Comparison of ENCODE assay signal across 8 cellular contexts in genomic region chr14:61322799-61323290, GRCh38. TPM values are rescaled to one million over a fixed set of nuclear protein-coding genes. Genes with fewer than 3 reads are reported as not detected.
DNase-seq lines count a peak whose midpoint lies in the region; ATAC-seq and TF ChIP-seq lines count a peak whose summit lies in the region.

No MANE protein-coding gene starts in this region.

- no peak overlapping the region for H3K4me3 ChIP-seq in GM23248
- peak overlapping the region; percentile 43 to 48 for H3K4me3 ChIP-seq in Panc1 (ENCODE audit: low read depth in 2 of 2, low read length in 2 of 2)

- intact Hi-C loops in Panc1 (cut with micrococcal nuclease; ENCODE audit: unreplicated experiment): no loop called here

- peaks cover 58% of the 10 kb centered on the region for H3K27me3 ChIP-seq in GM23248 (replicated peaks; ENCODE audit: insufficient read depth)
- peaks cover 6% of the 10 kb centered on the region; the same call in 1 of the 2 replicates for H3K27me3 ChIP-seq in Panc1 (ENCODE audit: control insufficient read depth, insufficient read depth, low read length)

- DNase-seq in GM23248 (peak; percentile 24), Panc1 (ENCODE audit: low read depth, low spot score) (no peak), naive B cell (no peak), ecto neural progenitor cell (ENCODE audit: low spot score) (no peak), NCI-H345 treated with DMSO at 0.1 percent for 48 hours (lab: John Stamatoyannopoulos, UW; ENCODE audit: unreplicated experiment) (no peak), AG08395 (ENCODE audit: low spot score) (no peak), NAMALWA (ENCODE audit: low spot score) (no peak)
- DNase-seq in central memory CD8-positive, alpha-beta T cell (ENCODE audit: low spot score in 2 of 2): peak in 1 of 2 donors; percentile 28

- no peaks in the 10 kb centered on the region for H3K9me3 Mint-ChIP-seq in central memory CD8-positive, alpha-beta T cell
- H3K9me3 Mint-ChIP-seq in naive B cell: peaks cover 0 to 13% (median 0%) of the 10 kb centered on the region in 7 donors

- in situ Hi-C loops in GM23248 (cut with MboI) (no loop called here), Panc1 (cut with HindIII; ENCODE audit: low pct_unique_long_range_greater_than_20kb, low sequenced_read_pairs) (no loop called here)

- peaks cover 42% of the 10 kb centered on the region for H3K36me3 Mint-ChIP-seq in central memory CD8-positive, alpha-beta T cell (ENCODE audit: insufficient read depth)
- H3K36me3 Mint-ChIP-seq in naive B cell: no peaks in the 10 kb centered on the region

- TF ChIP-seq CTCF in Panc1 (IDR thresholded peaks at IDR 0.05): no peak

- no peaks in the 10 kb centered on the region for H3K27me3 Mint-ChIP-seq in central memory CD8-positive, alpha-beta T cell
- H3K27me3 Mint-ChIP-seq in naive B cell: peaks cover 8 to 23% (median 11%) of the 10 kb centered on the region in 3 donors

- no peaks in the 10 kb centered on the region for H3K9me2 ChIP-seq in GM23248 (ENCODE audit: insufficient read depth)

- H3K36me3 ChIP-seq in GM23248 (ENCODE audit: low read depth) (no peaks in the 10 kb centered on the region), Panc1 (ENCODE audit: control insufficient read depth, insufficient read depth, low read length) (no peaks in the 10 kb centered on the region; the same call in 1 of the 2 replicates)

- H3K27ac ChIP-seq in GM23248 (no peak overlapping the region), Panc1 (ENCODE audit: low read length) (no peak overlapping the region)

- no peak overlapping the region for H3K4me2 ChIP-seq in GM23248 (ENCODE audit: unreplicated experiment)

- H3K4me1 ChIP-seq in GM23248 (ENCODE audit: insufficient read depth) (no peaks in the 10 kb centered on the region), Panc1 (ENCODE audit: control insufficient read depth, insufficient read depth, low read length) (no peaks in the 10 kb centered on the region)

- POLR2A ChIA-PET in Panc1 (lab: Charles Lee): no interaction called here

- H3K4me1 Mint-ChIP-seq in central memory CD8-positive, alpha-beta T cell: peaks cover 41% of the 10 kb centered on the region
- peaks cover 12 to 13% (median 13%) of the 10 kb centered on the region in 3 donors for H3K4me1 Mint-ChIP-seq in naive B cell

- H4K20me1 ChIP-seq in GM23248 (ENCODE audit: insufficient read depth): no peaks in the 10 kb centered on the region

- no peak overlapping the region for H3K4me3 Mint-ChIP-seq in central memory CD8-positive, alpha-beta T cell
- peak overlapping the region; percentile 79 to 92 (median 88) for H3K4me3 Mint-ChIP-seq in naive B cell

- WGBS in GM23248 (ENCODE audit: low coverage in 1 of 2, low lambda C conversion rate in 2 of 2, missing lambda C conversion rate in 2 of 2), 2 experiments: 26 to 29% methylated on average over 13 of the region's 13 CpGs

- no peak overlapping the region for H3K9ac ChIP-seq in GM23248

- CTCF ChIA-PET in Panc1 (lab: Charles Lee): no interaction called here

- no peak overlapping the region for H2AFZ ChIP-seq in GM23248

- BruUV-seq in Panc1 (replicated peaks; lab: Mats Ljungman, UMichigan): no TSS peak

- ATAC-seq in Panc1: peak; percentile 54; the same call in 1 of the 2 replicates
- peak; percentile 34 for ATAC-seq in central memory CD8-positive, alpha-beta T cell (replicated peaks; ENCODE audit: extremely low read depth, poor library complexity, severe bottlenecking)
- ATAC-seq in naive B cell (ENCODE audit: low read depth in 2 of 2): no peak

- H3F3A ChIP-seq in GM23248 (ENCODE audit: insufficient read depth): no peaks in the 10 kb centered on the region

- peak overlapping the region; percentile 90 for H3K27ac Mint-ChIP-seq in central memory CD8-positive, alpha-beta T cell (ENCODE audit: low read depth)
- H3K27ac Mint-ChIP-seq in naive B cell: peak overlapping the region in 1 of 6 donors; percentile 11

- H3K79me2 ChIP-seq in GM23248 (ENCODE audit: insufficient read depth): no peaks in the 10 kb centered on the region

- H3K9me3 ChIP-seq in GM23248 (ENCODE audit: low read depth): no peaks in the 10 kb centered on the region
- H3K9me3 ChIP-seq in Panc1 (ENCODE audit: control insufficient read depth, insufficient read depth, low read depth, low read length): no peaks in the 10 kb centered on the region

RNA-seq across cellular contexts. Expression of gene PRKCH, which starts 1.5 kb away (rescaled TPM):
- total RNA-seq in GM23248 (2014; rRNA removed; shearing (Covaris generic)): 2.7 and 3.5 TPM in 2 replicates
- 2.4 and 2.9 TPM in 2 replicates for polyA plus RNA-seq in GM23248 (2016; fragmentation: Nextera tagmentation; extraction: Ambion mirVana)
- total RNA-seq in Panc1 (2021; ENCODE audit: unreplicated experiment): 2.7 TPM
- polyA plus RNA-seq in Panc1 (2012; ENCODE audit: insufficient read length): 1.7 TPM
- 1 to 10 TPM in 5 of 6 donors, under 1 TPM in 1; 0.59 to 2.8 (median 2.1) TPM for polyA plus RNA-seq in naive B cell (ENCODE audit: low read depth in 6 of 6)

RNA-seq across cellular contexts. Expression of gene TMEM30B, which starts 41.7 kb away (rescaled TPM):
- total RNA-seq in GM23248 (2014; rRNA removed; shearing (Covaris generic)): 1.3 and 1.7 TPM in 2 replicates
- polyA plus RNA-seq in GM23248 (2016; fragmentation: Nextera tagmentation; extraction: Ambion mirVana) (0.29 and 0.35 TPM in 2 replicates), naive B cell (ENCODE audit: low read depth in 6 of 6) (under 1 TPM in 1 of 6 donors, not detected in 5; 0.07 TPM)
- total RNA-seq in Panc1 (2021; ENCODE audit: unreplicated experiment): 0.10 TPM
- polyA plus RNA-seq in Panc1 (2012; ENCODE audit: insufficient read length): not detected

Comparison
In these comparisons a context has a peak if more than half of its experiments do, and no peak if none do; other contexts are left out.
1. ATAC-seq: peak in Panc1 (single experiment) and central memory CD8-positive, alpha-beta T cell (single experiment); none in naive B cell (0 of 2).